ENCODE assay signal across 16 cellular contexts in genomic region chr6:142940487-142940886, GRCh38. TPM values are rescaled to one million over a fixed set of nuclear protein-coding genes. Genes with fewer than 3 reads are reported as not detected.
A peak's percentile ranks its signal among the peaks of the same experiment; 100 is the strongest.
DNase-seq lines count a peak whose midpoint lies in the region; ATAC-seq, FAIRE-seq and TF ChIP-seq lines count a peak whose summit lies in the region.
"Had no signal": no experiment of that assay in that cellular context is flagged by ENCODE, and none has a peak within 500 bp of the region (broad histone marks: within the 10 kb centered on the region; RNA-seq: fewer than 3 reads in every experiment).

No MANE protein-coding gene starts in this region.

- RAD21 ChIA-PET in GM12878 (lab: Charles Lee; ENCODE audit: unreplicated experiment): interaction anchor here (1.0 to 6.8 kb wide), 9 partner anchors 9 to 91 kb away, joined by 3 to 51 read pairs (median 4); no protein-coding TSS in a partner anchor

- intact Hi-C loops in GM12878 (cut with micrococcal nuclease; ENCODE audit: unreplicated experiment): loop anchor here (5.0 to 10.0 kb wide), 2 partner anchors 38 to 484 kb away; no protein-coding TSS in a partner anchor

- no peak overlapping the region for H4K8ac ChIP-seq in H9 (replicated peaks; ENCODE audit: insufficient read length, low read depth, low read length)

- TF ChIP-seq RAD21 in GM12878 (IDR thresholded peaks at IDR 0.05; ENCODE audit: insufficient read depth, low read depth, low read length): no peak

- DNase-seq in activated CD8-positive, alpha-beta memory T cell treated with anti-CD3 and anti-CD28 coated beads, Interleukin-2, amount 10 ng/mL, durations not matched to agents 7 days and 5 days: no peak
- no peak for DNase-seq in activated CD8-positive, alpha-beta memory T cell treated with anti-CD3 and anti-CD28 coated beads for 24 hours
- DNase-seq in OCI-M1 (lab: John Stamatoyannopoulos, UW) (peak; percentile 54), GM12878 (ENCODE audit: low read depth, low spot score) (no peak), osteoblast (ENCODE audit: insufficient read length, low spot score, missing footprints) (no peak), H9 (no peak), Karpas-422 (no peak), CD1c-positive myeloid dendritic cell (ENCODE audit: extremely low spot score) (no peak)
- DNase-seq: heart right ventricle; left ventricle myocardium inferior; NCI-H187 treated with DMSO at 0.1 percent for 48 hours; NK-92 treated with Interleukin-12 subunit alpha and Interleukin-12 subunit beta, amount 100 ng/mL, for 24 hours; SK-N-SH; stimulated activated CD8-positive, alpha-beta memory T cell treated with anti-CD3 and anti-CD28 coated beads, Interleukin-4, amount 100 ng/mL, for 48 hours had no signal

- no peak overlapping the region for H3K23ac ChIP-seq in H9 (ENCODE audit: insufficient read length, low read depth, low read length)

- no peak overlapping the region for H3K18ac ChIP-seq in H9 (ENCODE audit: insufficient read length, low read depth, low read length)

- H3K79me2 ChIP-seq in GM12878 (ENCODE audit: control insufficient read depth, insufficient read depth, low read length) (peaks cover 96% of the 10 kb centered on the region), osteoblast (ENCODE audit: insufficient read depth, low read length) (peaks cover 93% of the 10 kb centered on the region), H9 (ENCODE audit: insufficient read depth, low read length) (peaks cover 2% of the 10 kb centered on the region; the same call in 1 of the 2 replicates), Karpas-422 (ENCODE audit: low read length) (no peaks in the 10 kb centered on the region)

- H3K23me2 ChIP-seq in H9 (ENCODE audit: insufficient read length, low read depth, low read length, poor library complexity, severe bottlenecking): peaks cover 12% of the 10 kb centered on the region

- no peak overlapping the region for H3T11ph ChIP-seq in H9 (ENCODE audit: low read length)

- H2AFZ ChIP-seq in GM12878 (ENCODE audit: control insufficient read depth, low read depth, low read length) (no peak overlapping the region), osteoblast (ENCODE audit: low read length) (no peak overlapping the region), H9 (ENCODE audit: low read length) (no peak overlapping the region), Karpas-422 (ENCODE audit: low read length) (no peak overlapping the region)

- H3K4me3 ChIP-seq in GM12878: peak overlapping the region; percentile 18; the same call in 1 of the 2 replicates
- H3K4me3 ChIP-seq in osteoblast (ENCODE audit: insufficient read depth, low read length): peak overlapping the region; percentile 9
- no peak overlapping the region for H3K4me3 ChIP-seq in Karpas-422 (ENCODE audit: low read length)
- H3K4me3 ChIP-seq: heart right ventricle, left ventricle myocardium inferior had no signal

- no peak overlapping the region for H4K91ac ChIP-seq in H9 (ENCODE audit: insufficient read length, low read depth, low read length)

- peak overlapping the region; percentile 8 for H3K4me3 Mint-ChIP-seq in activated CD8-positive, alpha-beta memory T cell treated with anti-CD3 and anti-CD28 coated beads, Interleukin-2, amount 10 ng/mL, durations not matched to agents 7 days and 5 days
- no peak overlapping the region for H3K4me3 Mint-ChIP-seq in H9

- WGBS in GM12878 (ENCODE audit: insufficient coverage, insufficient replicate concordance, low lambda C conversion rate, missing lambda C conversion rate): 94% methylated on average over 3 of the region's 3 CpGs
- WGBS in H9 (ENCODE audit: extremely low coverage, insufficient read length, low lambda C conversion rate): no CpG with 5 or more reads among the region's 3 CpGs

- H3K27me3 ChIP-seq in GM12878 (replicated peaks in 1 of 2; ENCODE audit: control insufficient read depth in 2 of 2, insufficient read depth in 2 of 2, low read length in 1 of 2) (no peaks in the 10 kb centered on the region), osteoblast (ENCODE audit: insufficient read depth, low read length) (no peaks in the 10 kb centered on the region), H9 (ENCODE audit: insufficient read depth, low read length) (no peaks in the 10 kb centered on the region), Karpas-422 (ENCODE audit: low read length) (peaks cover 2% of the 10 kb centered on the region; the same call in 1 of the 2 replicates)
- H3K27me3 ChIP-seq: heart right ventricle had no signal

- H2BK5ac ChIP-seq in H9 (ENCODE audit: insufficient read length, low read length): no peak overlapping the region

- no peak overlapping the region for H3K27ac ChIP-seq in GM12878 (ENCODE audit: control insufficient read depth, insufficient read depth)
- peak overlapping the region; percentile 69 for H3K27ac ChIP-seq in osteoblast (ENCODE audit: low read depth, low read length)
- H3K27ac ChIP-seq in H9 (ENCODE audit: insufficient read length, low read depth, low read length): no peak overlapping the region
- H3K27ac ChIP-seq in Karpas-422 (ENCODE audit: low read length): no peak overlapping the region
- H3K27ac ChIP-seq: left ventricle myocardium inferior had no signal

- POLR2A ChIA-PET in GM12878 (lab: Charles Lee): interaction anchor here (1.1 to 6.6 kb wide), 5 partner anchors 10 to 54 kb away, joined by 3 to 27 read pairs (median 3); no protein-coding TSS in a partner anchor

- TF ChIP-seq POLR2A in GM12878 (IDR thresholded peaks at IDR 0.05; ENCODE audit: low read depth, low read length): no peak

- H3K9me3 Mint-ChIP-seq in activated CD8-positive, alpha-beta memory T cell treated with anti-CD3 and anti-CD28 coated beads, Interleukin-2, amount 10 ng/mL, durations not matched to agents 7 days and 5 days (ENCODE audit: low read depth): peaks cover 2% of the 10 kb centered on the region
- H3K9me3 Mint-ChIP-seq in H9: peaks cover 0 to 2% of the 10 kb centered on the region in 2 experiments; a peak in 2 of 5 replicates

- peaks cover 3% of the 10 kb centered on the region for H3K9me3 ChIP-seq in GM12878 (replicated peaks; ENCODE audit: control insufficient read depth, insufficient read depth, low read length)
- no peaks in the 10 kb centered on the region for H3K9me3 ChIP-seq in osteoblast (ENCODE audit: low read depth, low read length)
- no peaks in the 10 kb centered on the region for H3K9me3 ChIP-seq in H9 (ENCODE audit: control insufficient read depth, low read depth, low read length)
- no peaks in the 10 kb centered on the region for H3K9me3 ChIP-seq in Karpas-422 (ENCODE audit: low read length)
- H3K9me3 ChIP-seq: left ventricle myocardium inferior, SK-N-SH had no signal

- TF ChIP-seq CTCF in GM12878 (IDR thresholded peaks at IDR 0.05 in 2 of 3, conservative IDR thresholded peaks at IDR 0.05 in 1 of 3; ENCODE audit: control insufficient read depth in 2 of 3, extremely low read depth in 1 of 3, insufficient read depth in 1 of 3, low read depth in 3 of 3, low read length in 3 of 3) (no peak), osteoblast (IDR thresholded peaks at IDR 0.05; ENCODE audit: extremely low read depth, low read depth, low read length) (no peak), H9 (conservative IDR thresholded peaks at IDR 0.05) (no peak)

- H3K9ac ChIP-seq in GM12878 (ENCODE audit: control insufficient read depth, insufficient read depth, low read length) (no peak overlapping the region), H9 (ENCODE audit: extremely low read depth, insufficient read length, low read length) (no peak overlapping the region), Karpas-422 (ENCODE audit: low read length) (no peak overlapping the region)
- H3K9ac ChIP-seq: SK-N-SH had no signal

- H3K36me3 ChIP-seq in GM12878 (ENCODE audit: control insufficient read depth in 2 of 2, insufficient read depth in 2 of 2, low read length in 1 of 2) (0 out of 4 replicates have a peak, but pooled peaks cover 0 to 6% of the 10 kb centered on the region in 2 experiments), osteoblast (ENCODE audit: insufficient read depth, low read length) (no peaks in the 10 kb centered on the region), Karpas-422 (ENCODE audit: insufficient read depth, low read length) (no peaks in the 10 kb centered on the region)
- H3K36me3 ChIP-seq: heart right ventricle, left ventricle myocardium inferior had no signal

- no peak for FAIRE-seq in GM12878 (lab: Jason Lieb, UNC)
- FAIRE-seq: endometrium, urothelium cell line had no signal

- H4K20me1 ChIP-seq in GM12878 (ENCODE audit: control insufficient read depth, insufficient read depth): no peaks in the 10 kb centered on the region
- no peaks in the 10 kb centered on the region for H4K20me1 ChIP-seq in osteoblast (ENCODE audit: insufficient read depth, low read length)
- H4K20me1 ChIP-seq in H9 (ENCODE audit: control insufficient read depth, insufficient read depth, insufficient read length): no peaks in the 10 kb centered on the region
- H4K20me1 ChIP-seq in Karpas-422 (ENCODE audit: insufficient read depth, low read depth, low read length): no peaks in the 10 kb centered on the region

- H3K27ac Mint-ChIP-seq in activated CD8-positive, alpha-beta memory T cell treated with anti-CD3 and anti-CD28 coated beads, Interleukin-2, amount 10 ng/mL, durations not matched to agents 7 days and 5 days: peak overlapping the region; percentile 96
- H3K27ac Mint-ChIP-seq in H9: no peak overlapping the region

- CTCF ChIA-PET in activated CD8-positive, alpha-beta memory T cell treated with anti-CD3 and anti-CD28 coated beads, Interleukin-2, amount 10 ng/mL, durations not matched to agents 7 days and 5 days (lab: Charles Lee): interaction anchor here (1.4 to 2.7 kb wide), 3 partner anchors 10 to 18 kb away, joined by 3 to 7 read pairs (median 6); no protein-coding TSS in a partner anchor
- CTCF ChIA-PET in GM12878 (lab: Yijun Ruan, JAX): interaction anchor here (0.5 to 4.7 kb wide), 3 partner anchors 10 to 868 kb away, joined by 3 to 21 read pairs (median 8); no protein-coding TSS in a partner anchor

- H2BK15ac ChIP-seq in H9 (ENCODE audit: low read depth, low read length): no peak overlapping the region

- H2AK5ac ChIP-seq in H9 (ENCODE audit: insufficient read length, low read length): no peak overlapping the region

- no peak for TF ChIP-seq EP300 in GM12878 (IDR thresholded peaks at IDR 0.05; ENCODE audit: borderline replicate concordance in 1 of 2, control insufficient read depth in 1 of 2, low read depth in 2 of 2, low read length in 2 of 2)

- no peak for ATAC-seq in activated CD8-positive, alpha-beta memory T cell treated with anti-CD3 and anti-CD28 coated beads, Interleukin-2, amount 10 ng/mL, durations not matched to agents 7 days and 5 days
- no peak for ATAC-seq in GM12878
- ATAC-seq: heart right ventricle had no signal

- no peak overlapping the region for H2BK12ac ChIP-seq in H9 (ENCODE audit: insufficient read length, low read depth, low read length)

- peaks cover 69% of the 10 kb centered on the region for H3K4me1 Mint-ChIP-seq in activated CD8-positive, alpha-beta memory T cell treated with anti-CD3 and anti-CD28 coated beads, Interleukin-2, amount 10 ng/mL, durations not matched to agents 7 days and 5 days
- peaks cover 15 to 18% of the 10 kb centered on the region in 2 experiments for H3K4me1 Mint-ChIP-seq in H9

- H2BK20ac ChIP-seq in H9 (ENCODE audit: low read depth, low read length, poor library complexity, severe bottlenecking): no peak overlapping the region

- in situ Hi-C loops in GM12878 (cut with MboI): loop anchor here (5.0 kb wide), 2 partner anchors 93 to 248 kb away; no protein-coding TSS in a partner anchor

- no peak overlapping the region for H3K14ac ChIP-seq in H9 (ENCODE audit: insufficient read depth, low read length)

- no TSS peak for BruUV-seq in GM12878 (replicated peaks; lab: Mats Ljungman, UMichigan)

- peaks cover under 1% of the 10 kb centered on the region for H3K79me1 ChIP-seq in H9 (ENCODE audit: insufficient read depth, low read depth, low read length, poor library complexity, severe bottlenecking)

- 0 out of 2 replicates have a peak, but pooled peaks cover 4% of the 10 kb centered on the region for H3K9me2 ChIP-seq in Karpas-422 (replicated peaks; ENCODE audit: insufficient read depth, low read length)
- H3K9me2 ChIP-seq: SK-N-SH had no signal

- H3K4me1 ChIP-seq in GM12878 (ENCODE audit: control insufficient read depth, insufficient read depth, low read length) (peaks cover 15% of the 10 kb centered on the region), osteoblast (ENCODE audit: insufficient read depth, low read length) (peaks cover 38% of the 10 kb centered on the region), H9 (ENCODE audit: insufficient read depth, low read length) (no peaks in the 10 kb centered on the region; the same call in 1 of the 2 replicates), Karpas-422 (ENCODE audit: low read length) (peaks cover 35% of the 10 kb centered on the region)

- H3K36me3 Mint-ChIP-seq in activated CD8-positive, alpha-beta memory T cell treated with anti-CD3 and anti-CD28 coated beads, Interleukin-2, amount 10 ng/mL, durations not matched to agents 7 days and 5 days: peaks cover 18% of the 10 kb centered on the region
- H3K36me3 Mint-ChIP-seq in H9 (ENCODE audit: insufficient read depth in 1 of 3, low read depth in 3 of 3): no peaks in the 10 kb centered on the region; a peak in 1 of 7 replicates

- no peak overlapping the region for H2BK120ac ChIP-seq in H9 (ENCODE audit: low read depth, low read length, poor library complexity, severe bottlenecking)

- H3K27me3 Mint-ChIP-seq in activated CD8-positive, alpha-beta memory T cell treated with anti-CD3 and anti-CD28 coated beads, Interleukin-2, amount 10 ng/mL, durations not matched to agents 7 days and 5 days: no peaks in the 10 kb centered on the region
- peaks cover 7% of the 10 kb centered on the region for H3K27me3 Mint-ChIP-seq in H9 (ENCODE audit: low read depth)

- H3K4me2 ChIP-seq in GM12878 (ENCODE audit: control insufficient read depth, insufficient read depth) (peak overlapping the region; percentile 78), osteoblast (ENCODE audit: insufficient read depth, low read length) (peak overlapping the region; percentile 38), H9 (ENCODE audit: insufficient read depth, insufficient read length, low read length) (no peak overlapping the region), Karpas-422 (ENCODE audit: low read depth, low read length, poor library complexity, severe bottlenecking) (no peak overlapping the region)
- H3K4me2 ChIP-seq: SK-N-SH had no signal

- H3K4ac ChIP-seq in H9 (ENCODE audit: low read depth, low read length): no peak overlapping the region

- no peak overlapping the region for H4K5ac ChIP-seq in H9 (ENCODE audit: insufficient read length, low read depth, low read length)

- no peak overlapping the region for H3K56ac ChIP-seq in H9 (ENCODE audit: insufficient read length, low read depth, low read length)

- SMC1A ChIA-PET in GM12878 (lab: Charles Lee; ENCODE audit: uncharacterized antibody, unreplicated experiment): interaction anchor here (0.5 to 11.3 kb wide), 11 partner anchors 9 to 185 kb away, joined by 3 to 75 read pairs (median 4); no protein-coding TSS in a partner anchor

RNA-seq across cellular contexts. Expression of gene HIVEP2, which starts 4.5 kb away (rescaled TPM):
- 10 to 100 TPM; 24.1 to 28.8 TPM for total RNA-seq in activated CD8-positive, alpha-beta memory T cell treated with anti-CD3 and anti-CD28 coated beads, Interleukin-2, amount 10 ng/mL, durations not matched to agents 7 days and 5 days
- 139 and 140 TPM in 2 replicates for total RNA-seq in GM12878 (2013; cell fraction: nucleolus; rRNA removed)
- total RNA-seq in GM12878 (2014; rRNA removed) (11.6 and 14.7 TPM in 2 replicates), GM12878 (2014; rRNA removed; fragmentation: Illumina TruSeq; extraction: Trizol) (15.5 and 15.9 TPM in 2 replicates), GM12878 (2021) (15.7 and 18.2 TPM in 2 replicates), osteoblast (30.4 and 57.8 TPM in 2 replicates), H9 (2021) (3.6 and 4.2 TPM in 2 replicates)
- 5.6 TPM for polyA plus RNA-seq in GM12878 (2011; ENCODE audit: low read depth)
- polyA plus RNA-seq in GM12878 (2011; rRNA removed) (13.2 and 14.4 TPM in 2 replicates), GM12878 (2014; fragmentation: Illumina TruSeq; extraction: Trizol) (13.6 and 16.5 TPM in 2 replicates), GM12878 (2014; fragmentation: Nextera tagmentation; extraction: Ambion mirVana) (1 to 10 TPM; 1.2 to 1.6 TPM), GM12878 (2014; rRNA removed) (8.8 TPM in 2 replicates), GM12878 (2016; fragmentation: Nextera tagmentation; extraction: Ambion mirVana) (1 to 10 TPM; 4.4 to 5.0 TPM)
- polyA plus RNA-seq in GM12878 (2011; cell fraction: cytosol; rRNA removed): 13.0 and 14.7 TPM in 2 replicates
- polyA plus RNA-seq in GM12878 (2011; cell fraction: nucleus; rRNA removed): 24.2 and 25.1 TPM in 2 replicates
- polyA plus RNA-seq in GM12878 (2012): 6.4 and 10.4 TPM in 2 replicates
- 47.2 and 50.2 TPM in 2 replicates for polyA minus RNA-seq in GM12878 (2011; rRNA and poly(A)+ RNA removed)
- 13.0 and 14.1 TPM in 2 replicates for polyA minus RNA-seq in GM12878 (2011; cell fraction: cytosol; rRNA and poly(A)+ RNA removed)
- 22.6 and 29.6 TPM in 2 replicates for polyA minus RNA-seq in GM12878 (2011; cell fraction: nucleus; rRNA and poly(A)+ RNA removed)
- 1.3 and 3.0 TPM in 2 replicates for total RNA-seq in Karpas-422 (2014; rRNA removed; shearing (Covaris generic); ENCODE audit: low replicate concordance)

Comparison
In these comparisons a context has a peak if more than half of its experiments do, and no peak if none do; other contexts are left out.
1. H3K4me2 ChIP-seq: peak in GM12878 (single experiment) and osteoblast (single experiment); none in H9 (single experiment) and Karpas-422 (single experiment).